In genomic region chr15:41774062-41774872, GRCh38 we compare ENCODE assay signal across 8 cellular contexts. TPM values are rescaled to one million over a fixed set of nuclear protein-coding genes. Genes with fewer than 3 reads are reported as not detected.
DNase-seq lines count a peak whose midpoint lies in the region; ATAC-seq, FAIRE-seq and TF ChIP-seq lines count a peak whose summit lies in the region.

Gene MAPKBP1, plus strand, starts transcription at chr15:41774484. Its CDS starts 792 bp downstream, at chr15:41775276.

- FAIRE-seq in keratinocyte (lab: Jason Lieb, UNC): peak; percentile 74

- no peaks in the 10 kb centered on the region for H3K9me1 ChIP-seq in keratinocyte (ENCODE audit: control insufficient read depth, extremely low read depth, insufficient read depth, low read length)

- ATAC-seq in GM19043 (IDR thresholded peaks at IDR 0.05; ENCODE audit: low read depth, unreplicated experiment) (peak; percentile 72), HG03378 (IDR thresholded peaks at IDR 0.05; ENCODE audit: unreplicated experiment) (peak; percentile 68)
- ATAC-seq in activated CD4-positive, CD25-positive, alpha-beta regulatory T cell treated with anti-CD3 and anti-CD28 coated beads, Interleukin-2, amount 50 U/mL, for 24 hours: peak; percentile 91 to 92

- peak; percentile 99 for DNase-seq in Ammon's horn (ENCODE audit: low spot score)
- DNase-seq in NCI-H446 treated with DMSO at 0.1 percent for 48 hours (lab: John Stamatoyannopoulos, UW): peak; percentile 86
- DNase-seq in cerebellar nuclear complex (lab: John Stamatoyannopoulos, UW): peak; percentile 88 to 95
- peak; percentile 85 for DNase-seq in keratinocyte (ENCODE audit: low read depth, low spot score)
- peak; percentile 93 to 94 for DNase-seq in stimulated activated CD4-positive, alpha-beta T cell treated with anti-CD3 and anti-CD28 coated beads, Interleukin-15, amount 100 ng/mL, for 1 hour (ENCODE audit: low read depth in 1 of 2, low spot score in 1 of 2)

- H3K9ac ChIP-seq in keratinocyte (ENCODE audit: control insufficient read depth, extremely low read depth, insufficient read depth, low read length): peak within 1 kb of the TSS; percentile 84

- no peaks in the 10 kb centered on the region for H3K9me3 ChIP-seq in keratinocyte (ENCODE audit: control insufficient read depth, low read depth, low read length)

- H3K4me1 ChIP-seq in keratinocyte (ENCODE audit: control insufficient read depth, extremely low read depth, insufficient read depth, low read length): peaks cover 46% of the 10 kb centered on the region

- peak within 1 kb of the TSS; percentile 95 for H3K27ac ChIP-seq in keratinocyte (ENCODE audit: control insufficient read depth, insufficient read depth, low read length)

- peak within 1 kb of the TSS; percentile 62 to 76 (median 72) for H3K4me3 ChIP-seq in keratinocyte (ENCODE audit: control insufficient read depth in 2 of 3, extremely low read depth in 1 of 3, insufficient read depth in 2 of 3, low read depth in 1 of 3, low read length in 3 of 3)

- peak within 1 kb of the TSS; percentile 92 for H2AFZ ChIP-seq in keratinocyte (ENCODE audit: control insufficient read depth, low read length)

- peaks cover 0 to under 1% of the 10 kb centered on the region in 2 experiments for H3K36me3 ChIP-seq in keratinocyte (ENCODE audit: control insufficient read depth in 2 of 2, extremely low read depth in 1 of 2, insufficient read depth in 2 of 2, low read length in 2 of 2)

- peak; percentile 78 to 89 (median 81) for TF ChIP-seq CTCF in keratinocyte (optimal IDR thresholded peaks at IDR 0.05 in 1 of 3, IDR thresholded peaks at IDR 0.05 in 1 of 3, conservative IDR thresholded peaks at IDR 0.05 in 1 of 3; ENCODE audit: extremely low read depth in 1 of 3, insufficient read depth in 2 of 3, low read length in 3 of 3)

- H3K27me3 ChIP-seq in keratinocyte (ENCODE audit: control insufficient read depth, extremely low read depth, insufficient read depth, low read length): no peaks in the 10 kb centered on the region

- H3K79me2 ChIP-seq in keratinocyte (ENCODE audit: control insufficient read depth, insufficient read depth, low read length): peaks cover 43% of the 10 kb centered on the region

- dilution Hi-C loops in keratinocyte (cut with MboI; ENCODE audit: extremely low pct_ligation_motif_present, low sequenced_read_pairs): no loop called here

- H3K4me2 ChIP-seq in keratinocyte (ENCODE audit: control insufficient read depth, extremely low read depth, insufficient read depth, low read depth, low read length): peak within 1 kb of the TSS; percentile 96

- H4K20me1 ChIP-seq in keratinocyte (ENCODE audit: control insufficient read depth, extremely low read depth, insufficient read depth, low read length): no peaks in the 10 kb centered on the region

RNA-seq across cellular contexts. Expression of gene MAPKBP1, which starts in this region (rescaled TPM):
- 11.3 to 22.2 TPM (median 18.3 TPM) in 3 replicates for polyA plus RNA-seq in keratinocyte
- 9.8 TPM for polyA plus RNA-seq in keratinocyte (2011; ENCODE audit: low read depth)
- 7.7 and 34.7 TPM in 2 replicates for polyA plus RNA-seq in keratinocyte (2011; cell fraction: cytosol; rRNA removed)
- polyA plus RNA-seq in keratinocyte (2011; cell fraction: nucleus; rRNA removed): 72.2 and 89.6 TPM in 2 replicates
- 20.7 and 24.2 TPM in 2 replicates for polyA plus RNA-seq in keratinocyte (2012; ENCODE audit: low replicate concordance)
- polyA minus RNA-seq in keratinocyte: 61.9 to 98.7 TPM (median 65.0 TPM) in 3 replicates
- 18.2 TPM for polyA minus RNA-seq in keratinocyte (2011; cell fraction: cytosol; rRNA and poly(A)+ RNA removed)
- polyA minus RNA-seq in keratinocyte (2011; cell fraction: nucleus; rRNA and poly(A)+ RNA removed): 61.8 and 96.3 TPM in 2 replicates

Comparison
In these comparisons a context has a peak if more than half of its experiments do, and no peak if none do; other contexts are left out.
1. Peak in every context shown above with its lines: DNase-seq, ATAC-seq, H3K4me3 ChIP-seq and H3K27ac ChIP-seq.